Comparison of ENCODE assay signal across 19 cellular contexts in genomic region chr1:57857809-57858208, GRCh38.
"Had no signal": no experiment of that assay in that cellular context is flagged by ENCODE, and none has a peak within 500 bp of the region (broad histone marks: within the 10 kb centered on the region; RNA-seq: fewer than 3 reads in every experiment).

No MANE protein-coding gene starts in this region.

- H3K4me3 ChIP-seq: spleen had no signal

- H3K36me3 ChIP-seq: neutrophil, spleen had no signal

- H3K9me3 Mint-ChIP-seq: activated naive CD4-positive, alpha-beta T cell treated with anti-CD3 and anti-CD28 coated beads, Interleukin-2, amount 50 U/mL, for 24 hours; activated T-cell treated with anti-CD3 and anti-CD28 coated beads, Interleukin-2, amount 50 U/mL, for 24 hours; stimulated activated memory B cell treated with anti-CD40 and anti-IgM and Interleukin-4, amounts not matched to agents 10 μg/mL and 1 μg/mL and 100 μg/mL, for 72 hours had no signal

- DNase-seq: activated CD4-positive, alpha-beta T cell treated with anti-CD3 and anti-CD28 coated beads, Interleukin-2, amount 50 U/mL, for 1 hour; activated effector memory CD4-positive, alpha-beta T cell treated with Interleukin-2 at 50 U/mL for 16 hours; activated T-cell treated with anti-CD3 and anti-CD28 coated beads, Interleukin-2, amount 50 U/mL, for 24 hours; cerebellar nuclear complex; glutamatergic neuron; immature natural killer cell; naive thymus-derived CD4-positive, alpha-beta T cell; posterior cingulate gyrus; right cardiac atrium; spleen; stimulated activated CD4-positive, alpha-beta T cell treated with anti-CD3 and anti-CD28 coated beads, Interleukin-1b, Interleukin-23, amount 100 ng/mL, for 48 hours; substantia nigra; T-helper 17 cell; trophoblast cell had no signal

- H3K4me1 Mint-ChIP-seq: activated naive CD4-positive, alpha-beta T cell treated with anti-CD3 and anti-CD28 coated beads, Interleukin-2, amount 50 U/mL, for 24 hours; immature natural killer cell; naive thymus-derived CD4-positive, alpha-beta T cell; stimulated activated memory B cell treated with anti-CD40 and anti-IgM and Interleukin-4, amounts not matched to agents 10 μg/mL and 1 μg/mL and 100 μg/mL, for 72 hours; T-helper 17 cell had no signal

- FAIRE-seq: TTC549 had no signal

- H3K4me3 Mint-ChIP-seq: activated naive CD4-positive, alpha-beta T cell treated with anti-CD3 and anti-CD28 coated beads, Interleukin-2, amount 50 U/mL, for 24 hours; activated T-cell treated with anti-CD3 and anti-CD28 coated beads, Interleukin-2, amount 50 U/mL, for 24 hours; brain; immature natural killer cell; naive thymus-derived CD4-positive, alpha-beta T cell; stimulated activated memory B cell treated with anti-CD40 and anti-IgM and Interleukin-4, amounts not matched to agents 10 μg/mL and 1 μg/mL and 100 μg/mL, for 72 hours; T-helper 17 cell had no signal

- H3K27me3 ChIP-seq: neutrophil, spleen had no signal

- H3K27ac Mint-ChIP-seq: activated naive CD4-positive, alpha-beta T cell treated with anti-CD3 and anti-CD28 coated beads, Interleukin-2, amount 50 U/mL, for 24 hours; activated T-cell treated with anti-CD3 and anti-CD28 coated beads, Interleukin-2, amount 50 U/mL, for 24 hours; brain; immature natural killer cell; naive thymus-derived CD4-positive, alpha-beta T cell; stimulated activated memory B cell treated with anti-CD40 and anti-IgM and Interleukin-4, amounts not matched to agents 10 μg/mL and 1 μg/mL and 100 μg/mL, for 72 hours; T-helper 17 cell had no signal

- ATAC-seq: naive thymus-derived CD4-positive, alpha-beta T cell; right cardiac atrium; stimulated activated memory B cell treated with anti-CD40 and anti-IgM and Interleukin-4, amounts not matched to agents 10 μg/mL and 1 μg/mL and 100 μg/mL, for 72 hours; T-helper 17 cell had no signal

- H3K27ac ChIP-seq: neutrophil, spleen had no signal

- H3K9me3 ChIP-seq: neutrophil, spleen had no signal

- H3K4me1 ChIP-seq: spleen had no signal

- H3K36me3 Mint-ChIP-seq: activated naive CD4-positive, alpha-beta T cell treated with anti-CD3 and anti-CD28 coated beads, Interleukin-2, amount 50 U/mL, for 24 hours; brain; immature natural killer cell; naive thymus-derived CD4-positive, alpha-beta T cell; stimulated activated memory B cell treated with anti-CD40 and anti-IgM and Interleukin-4, amounts not matched to agents 10 μg/mL and 1 μg/mL and 100 μg/mL, for 72 hours had no signal

- H3K27me3 Mint-ChIP-seq: activated T-cell treated with anti-CD3 and anti-CD28 coated beads, Interleukin-2, amount 50 U/mL, for 24 hours; T-helper 17 cell had no signal
